In the genomic region with DNA sequence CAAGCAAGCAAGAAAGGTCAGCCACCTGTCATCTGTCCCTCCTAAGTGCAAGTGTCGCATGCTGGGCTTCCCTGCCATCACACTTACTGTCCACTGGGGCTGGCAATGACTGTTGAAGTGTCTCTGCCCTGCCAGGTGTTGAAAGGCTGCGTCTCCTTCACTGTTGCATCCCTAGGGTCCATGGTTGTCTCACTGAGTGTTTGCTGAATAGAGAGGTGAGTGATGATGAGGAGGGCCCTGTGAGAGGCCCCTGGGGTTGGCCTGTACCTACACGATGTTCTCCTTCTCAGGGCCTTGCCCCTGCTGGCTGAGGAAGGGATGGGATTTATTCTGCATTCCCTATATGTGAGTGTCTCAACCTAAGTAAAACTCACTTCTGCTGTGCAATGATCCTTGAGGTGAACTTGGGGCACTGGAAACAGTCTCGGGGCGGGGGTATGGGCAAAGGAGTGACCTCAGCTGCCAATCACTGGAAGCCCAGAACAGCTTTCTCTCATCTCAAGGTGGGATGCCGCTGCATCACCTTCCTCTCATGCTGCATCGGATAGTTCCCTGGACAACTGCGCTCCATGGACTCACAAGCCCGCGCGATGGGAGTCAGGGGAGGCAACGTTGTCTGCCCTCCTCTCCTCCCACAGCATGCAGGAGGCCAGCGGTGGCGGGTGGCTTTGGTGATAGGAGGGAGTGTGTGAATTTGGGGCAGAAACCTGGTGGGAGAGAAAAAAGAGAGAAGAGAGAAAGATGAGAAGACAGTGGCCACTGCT, we compare ENCODE assay signal across 16 cellular contexts. TPM values are rescaled to one million over a fixed set of nuclear protein-coding genes. Genes with fewer than 3 reads are reported as not detected.
A peak's percentile ranks its signal among the peaks of the same experiment; 100 is the strongest.
DNase-seq lines count a peak whose midpoint lies in the region; ATAC-seq and TF ChIP-seq lines count a peak whose summit lies in the region.
"Had no signal": no experiment of that assay in that cellular context is flagged by ENCODE, and none has a peak within 500 bp of the region (broad histone marks: within the 10 kb centered on the region; RNA-seq: fewer than 3 reads in every experiment).

No MANE protein-coding gene starts in this region.

- H3K9me3 ChIP-seq in HCT116 (ENCODE audit: control insufficient read depth in 1 of 2, insufficient read depth in 1 of 2, low read depth in 1 of 2, low read length in 2 of 2) (no peaks in the 10 kb centered on the region), Panc1 (ENCODE audit: control insufficient read depth, insufficient read depth, low read depth, low read length) (no peaks in the 10 kb centered on the region), gastroesophageal sphincter (no peaks in the 10 kb centered on the region)

- TF ChIP-seq POLR2A in HCT116 (IDR thresholded peaks at IDR 0.05; ENCODE audit: borderline replicate concordance, extremely low read depth, insufficient read depth, insufficient read length) (no peak), gastroesophageal sphincter (IDR thresholded peaks at IDR 0.05) (no peak)

- H3K4me3 ChIP-seq in HCT116 (replicated peaks in 1 of 2; ENCODE audit: low read depth in 1 of 2, low read length in 2 of 2) (no peak overlapping the region), Panc1 (ENCODE audit: low read depth in 2 of 2, low read length in 2 of 2) (no peak overlapping the region), fibroblast of pulmonary artery (replicated peaks; ENCODE audit: low read depth, low read length) (no peak overlapping the region), gastroesophageal sphincter (no peak overlapping the region)
- H3K4me3 ChIP-seq: PC-9 had no signal

- TF ChIP-seq EP300 in gastroesophageal sphincter (IDR thresholded peaks at IDR 0.05) = no peak

- ATAC-seq in HCT116 = peak; percentile 72
- ATAC-seq in Panc1 = peak; percentile 60; the same call in 1 of the 2 replicates
- no peak for ATAC-seq in gastroesophageal sphincter

- no peak overlapping the region for H3K9ac ChIP-seq in HCT116 (ENCODE audit: low read length)

- BruUV-seq in HCT116 (replicated peaks; lab: Mats Ljungman, UMichigan) (no TSS peak), Panc1 (replicated peaks; lab: Mats Ljungman, UMichigan) (no TSS peak)

- TF ChIP-seq RAD21 in HCT116 (IDR thresholded peaks at IDR 0.05; ENCODE audit: low read depth) = no peak

- H3K4me1 ChIP-seq in HCT116 (ENCODE audit: control insufficient read depth in 1 of 2, insufficient read depth in 2 of 2, low read length in 2 of 2) (peaks cover 6 to 17% of the 10 kb centered on the region in 2 experiments), Panc1 (ENCODE audit: control insufficient read depth, insufficient read depth, low read length) (no peaks in the 10 kb centered on the region), gastroesophageal sphincter (peaks cover 0 to 13% (median 2%) of the 10 kb centered on the region in 3 donors)

- H3K27me3 Mint-ChIP-seq in progenitor cell of endocrine pancreas = peaks cover 4% of the 10 kb centered on the region

- CTCF ChIA-PET in HCT116 (lab: Charles Lee) = no interaction called here
- CTCF ChIA-PET in Panc1 (lab: Charles Lee) = no interaction called here

- H3K4me1 Mint-ChIP-seq in progenitor cell of endocrine pancreas (ENCODE audit: low read depth) = peaks cover 8% of the 10 kb centered on the region
- H3K4me1 Mint-ChIP-seq: activated CD4-positive, alpha-beta T cell treated with anti-CD3 and anti-CD28 coated beads, Interleukin-2, amount 10 ng/mL, durations not matched to agents 24 days and 14 days had no signal

- H3K27ac ChIP-seq in HCT116 (ENCODE audit: low read depth, low read length) (no peak overlapping the region), Panc1 (ENCODE audit: low read length) (no peak overlapping the region), gastroesophageal sphincter (no peak overlapping the region)
- H3K27ac ChIP-seq: PC-9 had no signal

- no peak overlapping the region for H3K4me3 Mint-ChIP-seq in progenitor cell of endocrine pancreas (ENCODE audit: low read depth)
- H3K4me3 Mint-ChIP-seq: activated CD4-positive, alpha-beta T cell treated with anti-CD3 and anti-CD28 coated beads, Interleukin-2, amount 10 ng/mL, durations not matched to agents 24 days and 14 days had no signal

- H3K9me2 ChIP-seq in HCT116 (ENCODE audit: insufficient read depth) = no peaks in the 10 kb centered on the region

- H3K36me3 Mint-ChIP-seq in progenitor cell of endocrine pancreas (ENCODE audit: insufficient read depth) = no peaks in the 10 kb centered on the region

- DNase-seq in HCT116 (ENCODE audit: low read depth, low spot score) = no peak
- DNase-seq in Panc1 (ENCODE audit: low read depth, low spot score) = no peak
- no peak for DNase-seq in fibroblast of pulmonary artery (ENCODE audit: low read depth)
- DNase-seq in progenitor cell of endocrine pancreas (ENCODE audit: low spot score, unreplicated experiment) = no peak
- DNase-seq in RKO (ENCODE audit: low spot score) = no peak
- DNase-seq in NCI-H2227 (lab: John Stamatoyannopoulos, UW; ENCODE audit: unreplicated experiment) = no peak
- DNase-seq: activated CD4-positive, alpha-beta T cell treated with anti-CD3 and anti-CD28 coated beads, Interleukin-2, amount 10 ng/mL, durations not matched to agents 24 days and 14 days; activated CD8-positive, alpha-beta memory T cell treated with anti-CD3 and anti-CD28 coated beads, Interleukin-2, amount 50 U/mL, for 4 hours; activated gamma-delta T cell treated with Interleukin-2 at 50 U/mL for 16 hours; C1 segment of cervical spinal cord; central memory CD4-positive, alpha-beta T cell; effector memory CD4-positive, alpha-beta T cell; hippocampal formation; NCI-H2107; PC-9 had no signal

- H4K20me1 ChIP-seq in HCT116 (ENCODE audit: insufficient read depth) = no peaks in the 10 kb centered on the region

- 70% methylated on average over 4 of the region's 14 CpGs; no CpG with 5 or more reads in 1 of the 2 donors for WGBS in gastroesophageal sphincter (ENCODE audit: low coverage in 1 of 2), 2 donors

- TF ChIP-seq CTCF in HCT116 (IDR thresholded peaks at IDR 0.05 in 2 of 3, conservative IDR thresholded peaks at IDR 0.05 in 1 of 3; ENCODE audit: borderline replicate concordance in 1 of 3, insufficient read depth in 1 of 3, low read depth in 2 of 3, low read length in 2 of 3) (peak in 2 of 3 experiments; percentile 39 to 55; a peak in 3 of 6 replicates), Panc1 (IDR thresholded peaks at IDR 0.05) (no peak), fibroblast of pulmonary artery (IDR thresholded peaks at IDR 0.05; ENCODE audit: low read length, missing control alignments) (peak; percentile 4), progenitor cell of endocrine pancreas (IDR thresholded peaks at IDR 0.05; ENCODE audit: unreplicated experiment) (peak; percentile 27), gastroesophageal sphincter (IDR thresholded peaks at IDR 0.05) (no peak)

- in situ Hi-C loops in Panc1 (cut with HindIII; ENCODE audit: low pct_unique_long_range_greater_than_20kb, low sequenced_read_pairs) = no loop called here

- intact Hi-C loops in HCT116 (cut with micrococcal nuclease) = no loop called here
- intact Hi-C loops in Panc1 (cut with micrococcal nuclease; ENCODE audit: unreplicated experiment) = no loop called here

- no peak overlapping the region for H3K27ac Mint-ChIP-seq in progenitor cell of endocrine pancreas
- H3K27ac Mint-ChIP-seq: activated CD4-positive, alpha-beta T cell treated with anti-CD3 and anti-CD28 coated beads, Interleukin-2, amount 10 ng/mL, durations not matched to agents 24 days and 14 days had no signal

- no peak overlapping the region for H2AFZ ChIP-seq in HCT116 (ENCODE audit: low read depth, low read length, poor library complexity, severe bottlenecking)
- H2AFZ ChIP-seq: PC-9 had no signal

- H3K36me3 ChIP-seq in HCT116 (ENCODE audit: control insufficient read depth in 1 of 2, insufficient read depth in 2 of 2, low read length in 2 of 2) (no peaks in the 10 kb centered on the region), Panc1 (ENCODE audit: control insufficient read depth, insufficient read depth, low read length) (no peaks in the 10 kb centered on the region), gastroesophageal sphincter (no peaks in the 10 kb centered on the region)

- POLR2A ChIA-PET in HCT116 (lab: Charles Lee) = no interaction called here
- POLR2A ChIA-PET in Panc1 (lab: Charles Lee) = no interaction called here

- H3K9me3 Mint-ChIP-seq in progenitor cell of endocrine pancreas (ENCODE audit: low read depth) = no peaks in the 10 kb centered on the region
- H3K9me3 Mint-ChIP-seq: activated CD4-positive, alpha-beta T cell treated with anti-CD3 and anti-CD28 coated beads, Interleukin-2, amount 10 ng/mL, durations not matched to agents 24 days and 14 days had no signal

- H3K4me2 ChIP-seq in HCT116 (ENCODE audit: low read length) = no peak overlapping the region
- H3K4me2 ChIP-seq: PC-9 had no signal

- H3K27me3 ChIP-seq in HCT116 (ENCODE audit: insufficient read depth, low read length) (no peaks in the 10 kb centered on the region), Panc1 (ENCODE audit: control insufficient read depth, insufficient read depth, low read length) (no peaks in the 10 kb centered on the region), gastroesophageal sphincter (peaks cover 4% of the 10 kb centered on the region)

- RAD21 ChIA-PET in HCT116 (lab: Charles Lee; ENCODE audit: low non-redundant PET in 1 of 2, low total read pairs in 2 of 2, uncharacterized antibody in 2 of 2, unreplicated experiment in 2 of 2) = no interaction called here

- H3K79me2 ChIP-seq in HCT116 (ENCODE audit: insufficient read depth, low read length) = no peaks in the 10 kb centered on the region

TF ChIP-seq in HCT116, 20 proteins besides CTCF, POLR2A, EP300 and RAD21 (continues in another document):
- TF ChIP-seq, protein P1, sequence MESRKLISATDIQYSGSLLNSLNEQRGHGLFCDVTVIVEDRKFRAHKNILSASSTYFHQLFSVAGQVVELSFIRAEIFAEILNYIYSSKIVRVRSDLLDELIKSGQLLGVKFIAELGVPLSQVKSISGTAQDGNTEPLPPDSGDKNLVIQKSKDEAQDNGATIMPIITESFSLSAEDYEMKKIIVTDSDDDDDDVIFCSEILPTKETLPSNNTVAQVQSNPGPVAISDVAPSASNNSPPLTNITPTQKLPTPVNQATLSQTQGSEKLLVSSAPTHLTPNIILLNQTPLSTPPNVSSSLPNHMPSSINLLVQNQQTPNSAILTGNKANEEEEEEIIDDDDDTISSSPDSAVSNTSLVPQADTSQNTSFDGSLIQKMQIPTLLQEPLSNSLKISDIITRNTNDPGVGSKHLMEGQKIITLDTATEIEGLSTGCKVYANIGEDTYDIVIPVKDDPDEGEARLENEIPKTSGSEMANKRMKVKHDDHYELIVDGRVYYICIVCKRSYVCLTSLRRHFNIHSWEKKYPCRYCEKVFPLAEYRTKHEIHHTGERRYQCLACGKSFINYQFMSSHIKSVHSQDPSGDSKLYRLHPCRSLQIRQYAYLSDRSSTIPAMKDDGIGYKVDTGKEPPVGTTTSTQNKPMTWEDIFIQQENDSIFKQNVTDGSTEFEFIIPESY (IDR thresholded peaks at IDR 0.05; ENCODE audit: extremely low read depth, insufficient replicate concordance, low read length) = no peak
- TF ChIP-seq SP1 (IDR thresholded peaks at IDR 0.05; ENCODE audit: low read depth) = no peak
- TF ChIP-seq FOSL1 (IDR thresholded peaks at IDR 0.05; ENCODE audit: low read depth) = no peak

RNA-seq across cellular contexts. Expression of a gene that starts 35.9 kb away (rescaled TPM):
- total RNA-seq in HCT116 (2021; ENCODE audit: unreplicated experiment) (35.6 TPM), Panc1 (2021; ENCODE audit: unreplicated experiment) (53.0 TPM), progenitor cell of endocrine pancreas (58.2 and 61.6 TPM in 2 replicates), gastroesophageal sphincter (10 to 100 TPM; 15.3 to 20.4 (median 17.3) TPM)
- polyA plus RNA-seq in HCT116 (2012) = 24.6 and 25.2 TPM in 2 replicates
- 60.8 TPM for polyA plus RNA-seq in Panc1 (2012; ENCODE audit: insufficient read length)
- total RNA-seq: activated CD4-positive, alpha-beta T cell treated with anti-CD3 and anti-CD28 coated beads, Interleukin-2, amount 10 ng/mL, durations not matched to agents 24 days and 14 days had no signal

Comparison
In these comparisons a context has a peak if more than half of its experiments do, and no peak if none do; other contexts are left out.
1. CTCF ChIP-seq: peak in HCT116 (2 of 3), fibroblast of pulmonary artery (single experiment) and progenitor cell of endocrine pancreas (single experiment); none in Panc1 (single experiment) and gastroesophageal sphincter (0 of 4).